25 cellular contexts compared by ENCODE assay signal in genomic region chr2:164879901-164880535, GRCh38. TPM values are rescaled to one million over a fixed set of nuclear protein-coding genes. Genes with fewer than 3 reads are reported as not detected.
"Had no signal": no experiment of that assay in that cellular context is flagged by ENCODE, and none has a peak within 500 bp of the region (broad histone marks: within the 10 kb centered on the region; RNA-seq: fewer than 3 reads in every experiment).

No MANE protein-coding gene starts in this region.

- H3K27me3 ChIP-seq: ascending aorta, foreskin keratinocyte, heart left ventricle, right atrium auricular region, testis, transverse colon had no signal

- H3K79me2 ChIP-seq: parathyroid adenoma had no signal

- H3K4me3 ChIP-seq: ascending aorta, heart left ventricle, left ventricle myocardium inferior, lung, right atrium auricular region, testis, transverse colon had no signal

- H2AFZ ChIP-seq: parathyroid adenoma had no signal

- H3K9me3 ChIP-seq: ascending aorta, heart left ventricle, left ventricle myocardium inferior, right atrium auricular region, testis, transverse colon had no signal

- H3K9ac ChIP-seq: parathyroid adenoma had no signal

- H3K36me3 Mint-ChIP-seq: activated naive CD4-positive, alpha-beta T cell treated with anti-CD3 and anti-CD28 coated beads, Interleukin-2, amount 50 U/mL, for 72 hours had no signal

- H3K4me3 Mint-ChIP-seq: activated CD4-positive, alpha-beta T cell treated with anti-CD3 and anti-CD28 coated beads for 36 hours; activated T-cell treated with anti-CD3 and anti-CD28 coated beads, Interleukin-2, amount 50 U/mL, for 72 hours; effector memory CD8-positive, alpha-beta T cell; nephron progenitor cell had no signal

- H3K27ac Mint-ChIP-seq: activated CD4-positive, alpha-beta T cell treated with anti-CD3 and anti-CD28 coated beads for 36 hours; activated naive CD4-positive, alpha-beta T cell treated with anti-CD3 and anti-CD28 coated beads, Interleukin-2, amount 50 U/mL, for 72 hours; activated T-cell treated with anti-CD3 and anti-CD28 coated beads, Interleukin-2, amount 50 U/mL, for 72 hours; effector memory CD8-positive, alpha-beta T cell; nephron progenitor cell had no signal

- H3K27me3 Mint-ChIP-seq: effector memory CD8-positive, alpha-beta T cell had no signal

- H3K27ac ChIP-seq: ascending aorta, foreskin keratinocyte, heart left ventricle, left ventricle myocardium inferior, parathyroid adenoma, right atrium auricular region, testis, transverse colon had no signal

- DNase-seq: activated CD4-positive, alpha-beta T cell treated with anti-CD3 and anti-CD28 coated beads for 36 hours; activated CD4-positive, alpha-beta T cell treated with anti-CD3 and anti-CD28 coated beads, Interleukin-2, amount 50 U/mL, for 4 hours; activated CD4-positive, CD25-positive, alpha-beta regulatory T cell; activated naive CD4-positive, alpha-beta T cell; activated T-cell treated with anti-CD3 and anti-CD28 coated beads for 4 hours; activated T-cell treated with anti-CD3 and anti-CD28 coated beads, Interleukin-2, amount 50 U/mL, for 72 hours; caudate nucleus; cortex of kidney; effector memory CD8-positive, alpha-beta T cell; foreskin keratinocyte; heart left ventricle; left ventricle myocardium inferior; nephron progenitor cell; nucleus accumbens; stimulated activated CD4-positive, alpha-beta T cell treated with anti-CD3 and anti-CD28 coated beads, Interleukin-2, amount 100 ng/mL, for 48 hours; stimulated activated naive CD4-positive, alpha-beta T cell treated with Interleukin-2 at 50 U/mL for 16 hours; T-helper 2 cell; testis; transverse colon had no signal

- H3K4me1 Mint-ChIP-seq: activated CD4-positive, alpha-beta T cell treated with anti-CD3 and anti-CD28 coated beads for 36 hours had no signal

- H3K36me3 ChIP-seq: ascending aorta, heart left ventricle, left ventricle myocardium inferior, right atrium auricular region, transverse colon had no signal

- H3K9me3 Mint-ChIP-seq: activated naive CD4-positive, alpha-beta T cell treated with anti-CD3 and anti-CD28 coated beads, Interleukin-2, amount 50 U/mL, for 72 hours; nephron progenitor cell had no signal

- FAIRE-seq: islet of Langerhans had no signal

- H3K4me1 ChIP-seq: heart left ventricle, left ventricle myocardium inferior, parathyroid adenoma, right atrium auricular region, transverse colon had no signal

RNA-seq across cellular contexts. Expression of gene COBLL1, which starts 38.4 kb away (rescaled TPM):
- total RNA-seq: activated CD4-positive, alpha-beta T cell treated with anti-CD3 and anti-CD28 coated beads for 36 hours had no signal
